ENCODE assay signal across 19 cellular contexts in genomic region chr13:64688893-64689677, GRCh38.
DNase-seq lines count a peak whose midpoint lies in the region; ATAC-seq, FAIRE-seq and TF ChIP-seq lines count a peak whose summit lies in the region.
"Had no signal": no experiment of that assay in that cellular context is flagged by ENCODE, and none has a peak within 500 bp of the region (broad histone marks: within the 10 kb centered on the region; RNA-seq: fewer than 3 reads in every experiment).

No MANE protein-coding gene starts in this region.

- no peak overlapping the region for H4K5ac ChIP-seq in mesendoderm (ENCODE audit: low read length)

- H3K4ac ChIP-seq in mesendoderm (ENCODE audit: low read depth, low read length), result no peak overlapping the region

- WGBS in smooth muscle cell (ENCODE audit: low lambda C conversion rate), result 83% methylated on average over 4 of the region's 4 CpGs
- WGBS in mesendoderm (ENCODE audit: extremely low coverage, insufficient coverage, low lambda C conversion rate), result no CpG with 5 or more reads among the region's 4 CpGs

- H2BK5ac ChIP-seq in mesendoderm (ENCODE audit: low read length), result no peak overlapping the region

- H3K18ac ChIP-seq in mesendoderm (ENCODE audit: low read length), result no peak overlapping the region

- TF ChIP-seq CTCF in RWPE2 (IDR thresholded peaks at IDR 0.05; ENCODE audit: poor library complexity, severe bottlenecking) (no peak), epithelial cell of esophagus (IDR thresholded peaks at IDR 0.05; ENCODE audit: insufficient read depth, low read depth, low read length, missing control alignments) (no peak), smooth muscle cell (IDR thresholded peaks at IDR 0.05; ENCODE audit: borderline replicate concordance, insufficient read depth, poor library complexity, severe bottlenecking) (no peak), BE2C (IDR thresholded peaks at IDR 0.05; ENCODE audit: low read depth, low read length) (no peak)

- no peak overlapping the region for H3K23ac ChIP-seq in mesendoderm (ENCODE audit: low read length)

- peak; percentile 97 for ATAC-seq in RWPE2 (ENCODE audit: low read depth)
- no peak for ATAC-seq in GM21717 (IDR thresholded peaks at IDR 0.05; ENCODE audit: unreplicated experiment)
- ATAC-seq: activated T-helper 17 cell treated with anti-CD3 and anti-CD28 coated beads, Interleukin-2, amount 50 U/mL, for 72 hours; natural killer cell treated with Interleukin-12 subunit alpha and Interleukin-12 subunit beta and Interleukin-15 and Interleukin-18, amount 100 ng/mL, for 72 hours; stimulated activated effector memory CD8-positive, alpha-beta T cell treated with anti-CD3 and anti-CD28 coated beads, Interleukin-12 subunit alpha, Interleukin-12 subunit beta, amount 100 ng/mL, for 72 hours had no signal

- H3K4me3 ChIP-seq in RWPE2 (ENCODE audit: severe bottlenecking) (no peak overlapping the region), epithelial cell of esophagus (ENCODE audit: low read length) (no peak overlapping the region), smooth muscle cell (no peak overlapping the region), mesendoderm (ENCODE audit: low read length) (no peak overlapping the region), BE2C (ENCODE audit: low read depth, low read length) (no peak overlapping the region)
- H3K4me3 ChIP-seq: adrenal gland, thoracic aorta had no signal

- H3K79me2 ChIP-seq in smooth muscle cell (ENCODE audit: low read depth) (no peaks in the 10 kb centered on the region), mesendoderm (ENCODE audit: control insufficient read depth, insufficient read depth, low read length) (no peaks in the 10 kb centered on the region)

- DNase-seq in H54 (ENCODE audit: insufficient read length, low spot score), result no peak
- DNase-seq in RWPE2 (ENCODE audit: low spot score), result no peak
- DNase-seq in epithelial cell of esophagus (ENCODE audit: low read depth), result peak; percentile 65
- DNase-seq in smooth muscle cell (lab: John Stamatoyannopoulos, UW; ENCODE audit: unreplicated experiment), result no peak
- no peak for DNase-seq in mesendoderm
- no peak for DNase-seq in BE2C
- DNase-seq: activated CD4-positive, CD25-positive, alpha-beta regulatory T cell treated with anti-CD3 and anti-CD28 coated beads, Interleukin-2, amount 50 U/mL, for 72 hours; adrenal gland; immature natural killer cell; NCI-H1930; NCI-H446 treated with DMSO at 0.1 percent for 48 hours; SHP77 treated with DMSO at 0.1 percent for 48 hours had no signal

- H3K9ac ChIP-seq in smooth muscle cell (ENCODE audit: low read depth), result no peak overlapping the region
- no peak overlapping the region for H3K9ac ChIP-seq in mesendoderm (ENCODE audit: low read length)

- no peaks in the 10 kb centered on the region for H3K79me1 ChIP-seq in mesendoderm (ENCODE audit: low read length)

- H3F3A ChIP-seq in smooth muscle cell (ENCODE audit: low read depth), result no peaks in the 10 kb centered on the region

- H2AFZ ChIP-seq in smooth muscle cell (ENCODE audit: low read depth), result peak overlapping the region; percentile 35

- peak; percentile 77 for FAIRE-seq in H54 (lab: Jason Lieb, UNC)
- FAIRE-seq: colon, GM18507 had no signal

- no peak overlapping the region for H2AK5ac ChIP-seq in mesendoderm (ENCODE audit: low read length)

- TF ChIP-seq POLR2A in H54 (IDR thresholded peaks at IDR 0.05; ENCODE audit: low read depth, low read length), result no peak

- H3K36me3 ChIP-seq in RWPE2 (ENCODE audit: low read depth) (no peaks in the 10 kb centered on the region), smooth muscle cell (ENCODE audit: low read depth) (no peaks in the 10 kb centered on the region), mesendoderm (ENCODE audit: control insufficient read depth, insufficient read depth, low read length) (no peaks in the 10 kb centered on the region), BE2C (no peaks in the 10 kb centered on the region)
- H3K36me3 ChIP-seq: adrenal gland, thoracic aorta had no signal

- H3K4me1 ChIP-seq in RWPE2 (ENCODE audit: insufficient read depth, poor library complexity, severe bottlenecking) (peaks cover 25% of the 10 kb centered on the region), smooth muscle cell (ENCODE audit: low read depth) (peaks cover 8% of the 10 kb centered on the region), mesendoderm (ENCODE audit: control insufficient read depth, low read depth, low read length) (no peaks in the 10 kb centered on the region), BE2C (no peaks in the 10 kb centered on the region)
- H3K4me1 ChIP-seq: adrenal gland had no signal

- no peaks in the 10 kb centered on the region for H3K9me3 ChIP-seq in RWPE2 (ENCODE audit: severe bottlenecking)
- H3K9me3 ChIP-seq in smooth muscle cell (replicated peaks; ENCODE audit: low read depth), result no peaks in the 10 kb centered on the region
- no peaks in the 10 kb centered on the region for H3K9me3 ChIP-seq in BE2C
- H3K9me3 ChIP-seq: adrenal gland, thoracic aorta had no signal

- peak overlapping the region; percentile 84 for H3K27ac ChIP-seq in RWPE2 (ENCODE audit: poor library complexity, severe bottlenecking)
- peak overlapping the region; percentile 76 for H3K27ac ChIP-seq in smooth muscle cell (ENCODE audit: low read depth)
- no peak overlapping the region for H3K27ac ChIP-seq in mesendoderm (ENCODE audit: low read depth, low read length)
- H3K27ac ChIP-seq: adrenal gland, thoracic aorta had no signal

- H3K56ac ChIP-seq in mesendoderm (ENCODE audit: low read length), result no peak overlapping the region

- H2BK120ac ChIP-seq in mesendoderm (ENCODE audit: low read depth, low read length), result no peak overlapping the region

- H3K27me3 ChIP-seq in RWPE2 (ENCODE audit: insufficient read depth, poor library complexity, severe bottlenecking) (no peaks in the 10 kb centered on the region), smooth muscle cell (ENCODE audit: low read depth) (no peaks in the 10 kb centered on the region), mesendoderm (ENCODE audit: insufficient read depth, low read length, poor library complexity) (no peaks in the 10 kb centered on the region), BE2C (no peaks in the 10 kb centered on the region)
- H3K27me3 ChIP-seq: adrenal gland had no signal

- no peak overlapping the region for H2BK15ac ChIP-seq in mesendoderm (replicated peaks; ENCODE audit: low read depth)

- no peaks in the 10 kb centered on the region for H4K20me1 ChIP-seq in smooth muscle cell (ENCODE audit: low read depth)

- no peak overlapping the region for H4K8ac ChIP-seq in mesendoderm (ENCODE audit: low read depth, low read length)

- peak overlapping the region; percentile 6 for H3K4me2 ChIP-seq in smooth muscle cell
- no peak overlapping the region for H3K4me2 ChIP-seq in mesendoderm (ENCODE audit: low read length)
